19 cellular contexts compared by ENCODE assay signal in the genomic region with DNA sequence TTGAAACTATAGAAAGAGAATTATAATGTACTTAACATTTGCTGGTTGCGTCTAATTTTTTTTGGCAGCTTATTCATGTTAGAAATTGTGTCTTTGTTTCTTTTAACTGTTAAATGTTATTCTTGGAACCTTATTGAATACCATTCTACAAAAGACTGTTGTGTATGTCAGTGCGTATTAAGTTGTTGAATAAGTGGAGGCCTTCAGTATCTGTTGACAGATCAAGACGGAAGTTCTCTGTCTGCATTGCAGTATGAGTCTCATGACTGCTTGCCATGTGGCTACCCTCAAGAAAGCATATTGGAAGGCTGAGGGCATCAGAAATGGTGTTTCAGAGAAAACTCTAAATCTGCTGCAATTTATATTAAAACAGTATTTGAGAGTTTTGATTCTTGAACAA. TPM values are rescaled to one million over a fixed set of nuclear protein-coding genes. Genes with fewer than 3 reads are reported as not detected.
A peak's percentile ranks its signal among the peaks of the same experiment; 100 is the strongest.
DNase-seq lines count a peak whose midpoint lies in the region; ATAC-seq and TF ChIP-seq lines count a peak whose summit lies in the region.
"Had no signal": no experiment of that assay in that cellular context is flagged by ENCODE, and none has a peak within 500 bp of the region (broad histone marks: within the 10 kb centered on the region; RNA-seq: fewer than 3 reads in every experiment).

No MANE protein-coding gene starts in this region.

- H3K9me3 Mint-ChIP-seq in osteocyte (ENCODE audit: unreplicated experiment), result no peaks in the 10 kb centered on the region
- no peaks in the 10 kb centered on the region for H3K9me3 Mint-ChIP-seq in CD8-positive, alpha-beta T cell
- H3K9me3 Mint-ChIP-seq: CD4-positive, alpha-beta T cell; H9 had no signal

- TF ChIP-seq CTCF in brain microvascular endothelial cell (IDR thresholded peaks at IDR 0.05; ENCODE audit: low read depth, low read length, missing control alignments), result no peak
- no peak for TF ChIP-seq CTCF in osteocyte (IDR thresholded peaks at IDR 0.05)
- TF ChIP-seq CTCF in CD8-positive, alpha-beta T cell (IDR thresholded peaks at IDR 0.05), result no peak

- H3K36me3 Mint-ChIP-seq in osteocyte (ENCODE audit: unreplicated experiment), result peaks cover 42% of the 10 kb centered on the region
- peaks cover 79% of the 10 kb centered on the region for H3K36me3 Mint-ChIP-seq in CD8-positive, alpha-beta T cell

- peak overlapping the region; percentile 34 for H3K27ac Mint-ChIP-seq in osteocyte (ENCODE audit: unreplicated experiment)
- H3K27ac Mint-ChIP-seq in CD8-positive, alpha-beta T cell, result no peak overlapping the region
- H3K27ac Mint-ChIP-seq: CD4-positive, alpha-beta T cell; H9 had no signal

- H3K27me3 Mint-ChIP-seq in osteocyte (ENCODE audit: unreplicated experiment), result no peaks in the 10 kb centered on the region
- H3K27me3 Mint-ChIP-seq in CD8-positive, alpha-beta T cell (ENCODE audit: low read depth), result no peaks in the 10 kb centered on the region
- H3K27me3 Mint-ChIP-seq: CD4-positive, alpha-beta T cell had no signal

- H3K4me1 ChIP-seq in CD8-positive, alpha-beta T cell (ENCODE audit: insufficient read depth, low read length), result peaks cover 2% of the 10 kb centered on the region

- DNase-seq in COLO829 (ENCODE audit: low spot score), result peak; percentile 85
- DNase-seq in brain microvascular endothelial cell, result peak; percentile 72
- DNase-seq in epidermal melanocyte (ENCODE audit: insufficient read length, low spot score), result peak; percentile 80
- DNase-seq in osteocyte (ENCODE audit: extremely low spot score, unreplicated experiment), result no peak
- DNase-seq in CD8-positive, alpha-beta T cell, result no peak
- no peak for DNase-seq in effector CD8-positive, alpha-beta T cell (lab: John Stamatoyannopoulos, UW)
- DNase-seq: CD4-positive, alpha-beta T cell; DMS53; EL; H9; NCI-H1105; NCI-H1694; NCI-H2107; NCI-H510A; NCI-H774 had no signal

- no peak overlapping the region for H3K4me3 ChIP-seq in brain microvascular endothelial cell (ENCODE audit: low read depth, low read length)
- H3K4me3 ChIP-seq in CD8-positive, alpha-beta T cell (ENCODE audit: low read depth, low read length), result no peak overlapping the region
- H3K4me3 ChIP-seq: GM12878, K562 had no signal

- in situ Hi-C loops in brain microvascular endothelial cell (cut with HindIII; ENCODE audit: low pct_ligation_motif_present, low sequenced_read_pairs), result no loop called here

- POLR2A ChIA-PET in CD8-positive, alpha-beta T cell (lab: Charles Lee), result no interaction called here

- intact Hi-C loops in CD8-positive, alpha-beta T cell (cut with DNase I, micrococcal nuclease), result no loop called here

- H3K9me3 ChIP-seq in CD8-positive, alpha-beta T cell (ENCODE audit: low read length), result no peaks in the 10 kb centered on the region

- peaks cover 57% of the 10 kb centered on the region for H3K36me3 ChIP-seq in brain microvascular endothelial cell (replicated peaks)
- H3K36me3 ChIP-seq in CD8-positive, alpha-beta T cell (ENCODE audit: insufficient read depth, low read length), result peaks cover 46% of the 10 kb centered on the region

- peaks cover 38% of the 10 kb centered on the region for H3K4me1 Mint-ChIP-seq in osteocyte (ENCODE audit: unreplicated experiment)
- peaks cover 16% of the 10 kb centered on the region for H3K4me1 Mint-ChIP-seq in CD8-positive, alpha-beta T cell (ENCODE audit: low read depth)

- CTCF ChIA-PET in CD8-positive, alpha-beta T cell (lab: Charles Lee), result interaction anchor here (0.6 kb wide), 1 partner anchor 290 kb away, joined by 3 read pairs; no protein-coding TSS in a partner anchor

- peak overlapping the region; percentile 73 for H3K27ac ChIP-seq in brain microvascular endothelial cell
- no peak overlapping the region for H3K27ac ChIP-seq in CD8-positive, alpha-beta T cell (ENCODE audit: low read depth, low read length)

- no peak overlapping the region for H3K4me3 Mint-ChIP-seq in osteocyte (ENCODE audit: unreplicated experiment)
- no peak overlapping the region for H3K4me3 Mint-ChIP-seq in CD8-positive, alpha-beta T cell
- H3K4me3 Mint-ChIP-seq: CD4-positive, alpha-beta T cell; H9 had no signal

- no peak for ATAC-seq in HG02852 (IDR thresholded peaks at IDR 0.05; ENCODE audit: unreplicated experiment)
- no peak for ATAC-seq in CD8-positive, alpha-beta T cell
- ATAC-seq: GM12878, K562, Right ventricle myocardium inferior had no signal

- H3K27me3 ChIP-seq in brain microvascular endothelial cell (replicated peaks), result no peaks in the 10 kb centered on the region
- no peaks in the 10 kb centered on the region for H3K27me3 ChIP-seq in CD8-positive, alpha-beta T cell (ENCODE audit: insufficient read depth, low read length)

RNA-seq across cellular contexts. Expression of gene UBA2, which starts 8.5 kb away (rescaled TPM):
- 99.4 and 101 TPM in 2 replicates for total RNA-seq in osteocyte
- 10 to 100 TPM; 46.8 to 53.2 TPM for total RNA-seq in CD8-positive, alpha-beta T cell

RNA-seq across cellular contexts. Expression of gene PDCD2L, which starts 32.5 kb away (rescaled TPM):
- total RNA-seq in osteocyte, result 7.1 and 11.1 TPM in 2 replicates
- total RNA-seq in CD8-positive, alpha-beta T cell, result 1 to 10 TPM; 6.1 to 6.5 TPM

RNA-seq across cellular contexts. Expression of gene WTIP, which starts 44.8 kb away (rescaled TPM):
- 25.7 and 32.5 TPM in 2 replicates for total RNA-seq in osteocyte
- total RNA-seq in CD8-positive, alpha-beta T cell, result under 1 TPM; 0.08 to 0.35 TPM

Comparison
In these comparisons a context has a peak if more than half of its experiments do, and no peak if none do; other contexts are left out.
1. DNase-seq: peak in COLO829 (single experiment), brain microvascular endothelial cell (single experiment) and epidermal melanocyte (single experiment); none in osteocyte (single experiment), CD8-positive, alpha-beta T cell (0 of 7) and effector CD8-positive, alpha-beta T cell (single experiment).
2. RNA of gene WTIP, which starts 44.8 kb away (total RNA-seq): 25.7 to 32.5 TPM in osteocyte; 0.08 to 0.35 TPM in CD8-positive, alpha-beta T cell; every median in the first group is over 10 times any median in the second.